ENCODE assay signal across 11 cellular contexts in the genomic region with DNA sequence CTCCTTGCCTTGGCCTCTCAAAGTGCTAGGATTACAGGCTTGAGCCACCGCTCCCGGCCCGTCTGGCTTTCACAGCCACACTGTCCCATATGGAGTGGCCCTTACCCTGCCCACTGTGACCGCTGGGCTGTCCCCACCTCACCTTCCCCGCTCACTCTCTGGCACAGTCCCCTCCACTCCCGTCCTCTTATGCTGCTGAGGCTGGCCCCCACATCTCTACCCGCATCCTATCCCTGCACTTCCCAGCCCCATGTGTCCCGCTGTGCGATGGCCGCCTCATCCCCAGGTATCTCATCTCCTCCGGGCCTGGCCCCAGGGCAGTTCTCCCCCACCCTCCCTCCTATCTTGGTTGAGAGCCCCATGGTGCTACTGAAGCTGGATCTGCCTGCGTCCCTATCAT.
DNase-seq lines count a peak whose midpoint lies in the region; ATAC-seq and TF ChIP-seq lines count a peak whose summit lies in the region.
"Had no signal": no experiment of that assay in that cellular context is flagged by ENCODE, and none has a peak within 500 bp of the region (broad histone marks: within the 10 kb centered on the region; RNA-seq: fewer than 3 reads in every experiment).

No MANE protein-coding gene starts in this region.

- no peaks in the 10 kb centered on the region for H4K20me1 ChIP-seq in BLaER1 treated with 17β-estradiol and CSF1 and Interleukin-3, amounts not matched to agents 10 nM and 100 nM
- H4K20me1 ChIP-seq in OCI-LY3 (ENCODE audit: insufficient read depth, low read length) (no peaks in the 10 kb centered on the region), osteoblast (ENCODE audit: insufficient read depth, low read length) (no peaks in the 10 kb centered on the region)

- intact Hi-C loops in transverse colon (cut with DNase I; ENCODE audit: low total_unique reads) = no loop called here

- no peak overlapping the region for H2AFZ ChIP-seq in OCI-LY3 (ENCODE audit: low read depth, low read length)
- H2AFZ ChIP-seq in osteoblast (ENCODE audit: low read length) = no peak overlapping the region

- H3K79me2 ChIP-seq in OCI-LY3 (ENCODE audit: low read length) (no peaks in the 10 kb centered on the region), osteoblast (ENCODE audit: insufficient read depth, low read length) (no peaks in the 10 kb centered on the region)

- H3K4me2 ChIP-seq in BLaER1 treated with 17β-estradiol and CSF1 and Interleukin-3, amounts not matched to agents 10 nM and 100 nM = peak overlapping the region in 6 of 11 experiments; percentile 70 to 94 (median 71); a peak in 5 of 22 replicates
- H3K4me2 ChIP-seq in OCI-LY3 (ENCODE audit: low read length) (peak overlapping the region; percentile 90), osteoblast (ENCODE audit: insufficient read depth, low read length) (no peak overlapping the region)
- H3K4me2 ChIP-seq: GM23338 had no signal

- WGBS in transverse colon (ENCODE audit: low coverage in 1 of 2), 2 donors = 89 to 100% methylated on average over 4 to 12 of the region's 12 CpGs

- peaks cover 10 to 43% (median 38%) of the 10 kb centered on the region in 10 experiments for H3K4me1 ChIP-seq in BLaER1 treated with 17β-estradiol and CSF1 and Interleukin-3, amounts not matched to agents 10 nM and 100 nM
- H3K4me1 ChIP-seq in OCI-LY3 (ENCODE audit: low read length) (peaks cover 34% of the 10 kb centered on the region), osteoblast (ENCODE audit: insufficient read depth, low read length) (no peaks in the 10 kb centered on the region), transverse colon (peaks cover 0 to 6% (median 0%) of the 10 kb centered on the region in 4 donors)

- peaks cover 3 to 32% (median 15%) of the 10 kb centered on the region in 11 experiments; a peak in 15 of 22 replicates for H3K9me3 ChIP-seq in BLaER1 treated with 17β-estradiol and CSF1 and Interleukin-3, amounts not matched to agents 10 nM and 100 nM (replicated peaks in 1 of 11)
- H3K9me3 ChIP-seq in OCI-LY3 (ENCODE audit: insufficient read depth, low read length) = no peaks in the 10 kb centered on the region
- no peaks in the 10 kb centered on the region for H3K9me3 ChIP-seq in osteoblast (ENCODE audit: low read depth, low read length)
- no peaks in the 10 kb centered on the region for H3K9me3 ChIP-seq in transverse colon

- no peak for TF ChIP-seq CTCF in OCI-LY3 (IDR thresholded peaks at IDR 0.05; ENCODE audit: low read depth, low read length)
- TF ChIP-seq CTCF in osteoblast (IDR thresholded peaks at IDR 0.05; ENCODE audit: extremely low read depth, low read depth, low read length) = no peak
- no peak for TF ChIP-seq CTCF in transverse colon (IDR thresholded peaks at IDR 0.05)

- H3K27me3 ChIP-seq in BLaER1 treated with 17β-estradiol and CSF1 and Interleukin-3, amounts not matched to agents 10 nM and 100 nM = peaks cover 0 to 27% (median 12%) of the 10 kb centered on the region in 11 experiments; a peak in 14 of 22 replicates
- H3K27me3 ChIP-seq in OCI-LY3 (ENCODE audit: low read depth, low read length) (0 out of 2 replicates have a peak, but pooled peaks cover 5% of the 10 kb centered on the region), osteoblast (ENCODE audit: insufficient read depth, low read length) (peaks cover 16% of the 10 kb centered on the region), transverse colon (peaks cover 4% of the 10 kb centered on the region)

- TF ChIP-seq EP300 in transverse colon (IDR thresholded peaks at IDR 0.05; ENCODE audit: low read depth) = no peak

- no peak for TF ChIP-seq POLR2A in transverse colon (IDR thresholded peaks at IDR 0.05)

- in situ Hi-C loops in transverse colon (cut with MboI; ENCODE audit: low pct_ligation_motif_present in 1 of 4, low pct_unique_long_range_greater_than_20kb in 1 of 4, low sequenced_read_pairs in 3 of 4) = no loop called here

- DNase-seq in osteoblast (ENCODE audit: insufficient read length, low spot score, missing footprints) (peak; percentile 75), transverse colon (no peak)
- no peak for DNase-seq in activated T-cell treated with anti-CD3 and anti-CD28 coated beads, Interleukin-2, amount 50 U/mL, for 48 hours
- DNase-seq: CD4-positive, alpha-beta memory T cell; DMS79 had no signal

- ATAC-seq in esophagus mucosa (peak; percentile 37), HG03108 (IDR thresholded peaks at IDR 0.05; ENCODE audit: unreplicated experiment) (no peak)

- H3K27ac ChIP-seq in BLaER1 treated with 17β-estradiol and CSF1 and Interleukin-3, amounts not matched to agents 10 nM and 100 nM = no peak overlapping the region
- no peak overlapping the region for H3K27ac ChIP-seq in OCI-LY3 (ENCODE audit: low read length)
- H3K27ac ChIP-seq in osteoblast (ENCODE audit: low read depth, low read length) = no peak overlapping the region
- H3K27ac ChIP-seq in transverse colon = no peak overlapping the region
- H3K27ac ChIP-seq: C4-2B had no signal

- H3K9ac ChIP-seq in BLaER1 treated with 17β-estradiol and CSF1 and Interleukin-3, amounts not matched to agents 10 nM and 100 nM = no peak overlapping the region
- H3K9ac ChIP-seq in OCI-LY3 (ENCODE audit: low read length) = no peak overlapping the region

- H3K4me3 ChIP-seq in BLaER1 treated with 17β-estradiol and CSF1 and Interleukin-3, amounts not matched to agents 10 nM and 100 nM = no peak overlapping the region
- H3K4me3 ChIP-seq in OCI-LY3 (ENCODE audit: low read length) (no peak overlapping the region), osteoblast (ENCODE audit: insufficient read depth, low read length) (no peak overlapping the region), transverse colon (no peak overlapping the region)
- H3K4me3 ChIP-seq: GM23338 had no signal

- peaks cover 0 to 14% (median 0%) of the 10 kb centered on the region in 11 experiments; a peak in 1 of 22 replicates for H3K36me3 ChIP-seq in BLaER1 treated with 17β-estradiol and CSF1 and Interleukin-3, amounts not matched to agents 10 nM and 100 nM
- H3K36me3 ChIP-seq in OCI-LY3 (replicated peaks; ENCODE audit: low read depth, low read length) = peaks cover 3% of the 10 kb centered on the region
- H3K36me3 ChIP-seq in osteoblast (ENCODE audit: insufficient read depth, low read length) = no peaks in the 10 kb centered on the region
- H3K36me3 ChIP-seq in transverse colon = no peaks in the 10 kb centered on the region
